In the genomic region with DNA sequence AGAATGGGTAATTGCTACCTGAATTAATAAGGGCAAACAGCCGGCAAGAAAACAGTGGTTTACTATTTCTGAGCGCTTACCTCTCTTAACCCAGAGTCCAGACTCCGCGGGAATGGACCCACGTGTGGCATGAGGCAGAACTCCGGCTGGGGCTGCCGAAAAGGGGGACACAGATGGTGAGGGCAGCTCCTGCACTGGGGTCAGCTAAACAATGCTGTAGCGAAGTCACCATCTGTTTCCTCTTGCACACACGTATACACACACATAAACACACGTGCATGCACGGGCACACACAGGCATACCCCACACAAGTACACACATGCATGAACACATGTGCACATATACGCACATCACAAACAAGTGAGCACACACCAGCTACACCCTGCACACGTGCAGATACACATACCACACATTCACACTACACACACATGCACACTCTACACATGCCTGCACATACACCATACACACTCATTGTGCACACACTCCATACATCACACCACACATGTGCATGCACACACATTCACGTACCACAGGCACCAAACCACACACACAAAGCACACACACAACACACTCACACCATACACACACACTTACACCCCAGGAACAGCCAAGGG, we compare ENCODE assay signal across 9 cellular contexts.
A peak's percentile ranks its signal among the peaks of the same experiment; 100 is the strongest.
DNase-seq lines count a peak whose midpoint lies in the region; ATAC-seq and TF ChIP-seq lines count a peak whose summit lies in the region.
"Had no signal": no experiment of that assay in that cellular context is flagged by ENCODE, and none has a peak within 500 bp of the region (broad histone marks: within the 10 kb centered on the region; RNA-seq: fewer than 3 reads in every experiment).

No MANE protein-coding gene starts in this region.

- H4K20me1 ChIP-seq in DOHH2 (ENCODE audit: control insufficient read depth, insufficient read depth, low read depth, low read length), result no peaks in the 10 kb centered on the region

- H3K9me2 ChIP-seq in DOHH2 (replicated peaks; ENCODE audit: control insufficient read depth, low read length), result no peaks in the 10 kb centered on the region

- H3K36me3 ChIP-seq in DOHH2 (ENCODE audit: control insufficient read depth, low read length) (peaks cover 28% of the 10 kb centered on the region), BE2C (no peaks in the 10 kb centered on the region)

- peaks cover 41% of the 10 kb centered on the region for H3F3A ChIP-seq in DOHH2 (ENCODE audit: control insufficient read depth, insufficient read depth)

- no peaks in the 10 kb centered on the region for H3K9me3 ChIP-seq in DOHH2 (ENCODE audit: control insufficient read depth, insufficient read depth, low read length)
- H3K9me3 ChIP-seq in BE2C, result no peaks in the 10 kb centered on the region

- no peaks in the 10 kb centered on the region for H3K27me3 ChIP-seq in DOHH2 (ENCODE audit: control insufficient read depth, low read length)
- no peaks in the 10 kb centered on the region for H3K27me3 ChIP-seq in BE2C

- DNase-seq in MV-4-11 (lab: John Stamatoyannopoulos, UW) (peak; percentile 14), osteocyte (ENCODE audit: extremely low spot score, unreplicated experiment) (peak; percentile 75), BE2C (no peak)
- DNase-seq in central memory CD8-positive, alpha-beta T cell (ENCODE audit: low spot score in 2 of 2), result no peak
- no peak for DNase-seq in effector CD4-positive, alpha-beta T cell
- DNase-seq: glutamatergic neuron, NCI-H187 had no signal

- H3K4me3 ChIP-seq in DOHH2 (ENCODE audit: low read length) (peak overlapping the region; percentile 79), BE2C (ENCODE audit: low read depth, low read length) (no peak overlapping the region)

- H3K79me2 ChIP-seq in DOHH2 (ENCODE audit: control insufficient read depth, low read length), result peaks cover 16% of the 10 kb centered on the region

- H3K4me2 ChIP-seq in DOHH2 (ENCODE audit: low read length), result peak overlapping the region; percentile 97

- no peak for TF ChIP-seq CTCF in DOHH2 (IDR thresholded peaks at IDR 0.05; ENCODE audit: low read depth, low read length, poor library complexity, severe bottlenecking)
- no peak for TF ChIP-seq CTCF in osteocyte (IDR thresholded peaks at IDR 0.05)
- no peak for TF ChIP-seq CTCF in BE2C (IDR thresholded peaks at IDR 0.05; ENCODE audit: low read depth, low read length)

- H3K4me3 Mint-ChIP-seq in central memory CD8-positive, alpha-beta T cell, result peak overlapping the region; percentile 46
- H3K4me3 Mint-ChIP-seq in osteocyte (ENCODE audit: unreplicated experiment), result no peak overlapping the region

- peaks cover 34% of the 10 kb centered on the region for H3K4me1 Mint-ChIP-seq in central memory CD8-positive, alpha-beta T cell
- peaks cover 3% of the 10 kb centered on the region for H3K4me1 Mint-ChIP-seq in osteocyte (ENCODE audit: unreplicated experiment)

- ATAC-seq in central memory CD8-positive, alpha-beta T cell (replicated peaks; ENCODE audit: extremely low read depth, poor library complexity, severe bottlenecking), result no peak
- no peak for ATAC-seq in HG02884 (IDR thresholded peaks at IDR 0.05; ENCODE audit: unreplicated experiment)

- no peak overlapping the region for H3K27ac Mint-ChIP-seq in central memory CD8-positive, alpha-beta T cell (ENCODE audit: low read depth)
- H3K27ac Mint-ChIP-seq in osteocyte (ENCODE audit: unreplicated experiment), result no peak overlapping the region

- peaks cover 4% of the 10 kb centered on the region for H3K36me3 Mint-ChIP-seq in central memory CD8-positive, alpha-beta T cell (ENCODE audit: insufficient read depth)
- H3K36me3 Mint-ChIP-seq in osteocyte (ENCODE audit: unreplicated experiment), result no peaks in the 10 kb centered on the region

- peak overlapping the region; percentile 90 for H3K27ac ChIP-seq in DOHH2 (ENCODE audit: low read depth, low read length)

- H3K4me1 ChIP-seq in DOHH2 (ENCODE audit: control insufficient read depth, low read length) (peaks cover 100% of the 10 kb centered on the region), BE2C (no peaks in the 10 kb centered on the region; the same call in 1 of the 2 replicates)

- H3K27me3 Mint-ChIP-seq in central memory CD8-positive, alpha-beta T cell, result no peaks in the 10 kb centered on the region
- H3K27me3 Mint-ChIP-seq in osteocyte (ENCODE audit: unreplicated experiment), result peaks cover 14% of the 10 kb centered on the region

- H3K9me3 Mint-ChIP-seq in central memory CD8-positive, alpha-beta T cell, result no peaks in the 10 kb centered on the region
- no peaks in the 10 kb centered on the region for H3K9me3 Mint-ChIP-seq in osteocyte (ENCODE audit: unreplicated experiment)

Comparison
In these comparisons a context has a peak if more than half of its experiments do, and no peak if none do; other contexts are left out.
1. DNase-seq: peak in MV-4-11 (single experiment) and osteocyte (single experiment); none in central memory CD8-positive, alpha-beta T cell (0 of 2), effector CD4-positive, alpha-beta T cell (single experiment) and BE2C (single experiment).